Comparison of ENCODE assay signal across 20 cellular contexts in the genomic region with DNA sequence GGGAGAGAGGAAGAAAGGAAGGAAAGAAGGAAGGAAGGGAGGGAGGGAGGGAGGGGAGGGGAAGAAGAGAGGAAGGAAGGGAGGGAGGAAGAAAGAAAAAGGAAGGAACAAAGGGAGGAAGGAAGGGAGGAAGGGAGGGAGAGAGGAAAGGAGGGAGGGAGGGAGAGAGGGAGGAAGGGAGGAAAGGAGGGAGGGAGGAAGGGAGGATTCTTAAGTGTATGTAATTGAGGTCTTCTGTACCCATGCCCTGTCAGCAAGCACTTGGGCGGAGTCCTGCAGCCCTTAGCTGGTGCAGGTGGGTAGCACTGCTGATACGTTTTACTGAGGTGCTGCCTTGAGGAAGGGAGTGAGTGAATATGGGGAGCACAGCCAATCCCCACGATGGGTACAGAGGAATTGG. TPM values are rescaled to one million over a fixed set of nuclear protein-coding genes. Genes with fewer than 3 reads are reported as not detected.
"Had no signal": no experiment of that assay in that cellular context is flagged by ENCODE, and none has a peak within 500 bp of the region (broad histone marks: within the 10 kb centered on the region; RNA-seq: fewer than 3 reads in every experiment).

No MANE protein-coding gene starts in this region.

- DNase-seq: KBM-7, MV-4-11, NCI-H1048, NCI-H1105, NCI-H1417, NCI-H1436 treated with DMSO at 0.1 percent for 48 hours, NCI-H1694, NCI-H187 treated with DMSO at 0.1 percent for 48 hours, NCI-H2029 treated with DMSO at 0.1 percent for 48 hours, NCI-H2227 treated with DMSO at 0.1 percent for 48 hours, NCI-H524, NCI-H526 treated with DMSO at 0.1 percent for 48 hours, NCI-H774, Right ventricle myocardium superior, RPMI8226, SIG-M5 had no signal

- H3K36me3 ChIP-seq: SJSA1 had no signal

- H3K4me3 ChIP-seq: SJSA1, SK-N-MC had no signal

- H3K9me3 ChIP-seq: SJSA1 had no signal

- H3K27ac ChIP-seq: SJSA1, SK-N-MC had no signal

- H3K4me1 ChIP-seq: SJSA1 had no signal

- H3K27me3 ChIP-seq: SJSA1 had no signal

RNA-seq across cellular contexts. Expression of a gene that starts 56.9 kb away (rescaled TPM):
- total RNA-seq: HT1080, MCF 10A, SJSA1 had no signal
